ENCODE assay signal across 10 cellular contexts in the genomic region with DNA sequence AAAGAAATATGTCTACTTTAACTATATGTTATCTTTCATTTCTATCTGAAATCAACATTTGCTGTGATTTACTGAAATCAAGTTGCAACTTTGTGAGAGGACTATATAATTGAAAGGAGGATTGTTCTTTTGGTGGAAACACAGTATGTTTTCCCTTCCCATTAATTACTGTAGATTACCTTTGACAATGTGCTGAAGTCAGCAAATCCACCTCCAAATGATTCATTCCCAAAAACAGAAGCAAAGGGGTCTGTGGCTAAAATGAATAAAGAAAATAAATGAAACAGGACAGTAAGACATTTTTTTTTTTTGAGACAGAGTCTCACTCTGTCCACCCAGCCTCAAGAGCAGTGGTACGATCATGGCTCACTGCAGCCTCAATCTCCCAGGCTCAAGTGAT. TPM values are rescaled to one million over a fixed set of nuclear protein-coding genes. Genes with fewer than 3 reads are reported as not detected.
"Had no signal": no experiment of that assay in that cellular context is flagged by ENCODE, and none has a peak within 500 bp of the region (broad histone marks: within the 10 kb centered on the region; RNA-seq: fewer than 3 reads in every experiment).

No MANE protein-coding gene starts in this region.

- DNase-seq: H7, HFFc6, Kasumi-1, KG1 had no signal

- H3K27ac ChIP-seq: HL-60 had no signal

- H3K4me3 ChIP-seq: GM23338, HAP-1 had no signal

- H2AFZ ChIP-seq: GM23338 had no signal

- H3K4me1 ChIP-seq: HAP-1 had no signal

- H3K9me3 ChIP-seq: HAP-1 had no signal

- H3K4me2 ChIP-seq: GM23338 had no signal

- ATAC-seq: GM23338, HCT116 had no signal

RNA-seq across cellular contexts. Expression of a gene that starts 35.4 kb away (rescaled TPM):
- total RNA-seq: HT1080 had no signal
- polyA plus RNA-seq: IgD-negative memory B cell had no signal
